Comparison of ENCODE assay signal across 1 cellular context in genomic region chr4:89419121-89419695, GRCh38.
TF ChIP-seq lines count a peak whose summit lies in the region.

No MANE protein-coding gene starts in this region.

TF ChIP-seq in GM23338, 12 proteins besides CTCF, POLR2A, EP300 and RAD21 (continued from another document):
- no peak for TF ChIP-seq REST (IDR thresholded peaks at IDR 0.05; ENCODE audit: unreplicated experiment)
